In genomic region chr17:45277216-45277849, GRCh38 we compare ENCODE assay signal across 1 cellular context.
TF ChIP-seq lines count a peak whose summit lies in the region.

No MANE protein-coding gene starts in this region.

TF ChIP-seq in K562, 482 proteins besides CTCF, POLR2A, EP300 and RAD21 (continues in another document):
- TF ChIP-seq LCOR (CRISPR knock-in tag; IDR thresholded peaks at IDR 0.05) (peak; percentile 67; the same call in 1 of the 2 replicates), CEBPG (CRISPR knock-in tag; IDR thresholded peaks at IDR 0.05) (no peak), CEBPG (tag; conservative IDR thresholded peaks at IDR 0.05 in 1 of 2, IDR thresholded peaks at IDR 0.05 in 1 of 2) (no peak), ESRRA (IDR thresholded peaks at IDR 0.05; ENCODE audit: borderline replicate concordance, low read depth) (peak; percentile 24; the same call in 1 of the 2 replicates), SLC30A9 (CRISPR knock-in tag; IDR thresholded peaks at IDR 0.05) (no peak), RB1 (IDR thresholded peaks at IDR 0.05; ENCODE audit: low read depth) (peak; percentile 89), BRD4 (IDR thresholded peaks at IDR 0.05) (no peak), RBM22 (IDR thresholded peaks at IDR 0.05; ENCODE audit: low read depth, low read length, poor library complexity, severe bottlenecking) (no peak), GATAD2A (IDR thresholded peaks at IDR 0.05) (peak; percentile 82), ZMIZ1 (IDR thresholded peaks at IDR 0.05; ENCODE audit: low read depth in 2 of 2, low read length in 2 of 2) (no peak), TBL1XR1 (IDR thresholded peaks at IDR 0.05; ENCODE audit: low read length in 2 of 2) (peak in 1 of 2 experiments; percentile 46; a peak in 2 of 4 replicates), RAD51 (IDR thresholded peaks at IDR 0.05; ENCODE audit: borderline replicate concordance, low read depth) (0 out of 2 replicates have a peak, but pooled peaks have one; percentile 20), FOXM1 (IDR thresholded peaks at IDR 0.05; ENCODE audit: low read depth) (no peak; the same call in 1 of the 2 replicates), FOXM1 (CRISPR knock-in tag; IDR thresholded peaks at IDR 0.05; ENCODE audit: low read depth) (no peak), MECOM (CRISPR knock-in tag; IDR thresholded peaks at IDR 0.05) (0 out of 2 replicates have a peak, but pooled peaks have one; percentile 15), STAG1 (CRISPR knock-in tag; IDR thresholded peaks at IDR 0.05; ENCODE audit: borderline replicate concordance) (peak; percentile 81; the same call in 1 of the 2 replicates), HMBOX1 (IDR thresholded peaks at IDR 0.05) (peak; percentile 89), MXD1 (CRISPR knock-in tag; IDR thresholded peaks at IDR 0.05; ENCODE audit: borderline replicate concordance, poor library complexity, severe bottlenecking) (no peak), JUND (IDR thresholded peaks at IDR 0.05; ENCODE audit: borderline replicate concordance, low read depth, low read length) (peak; percentile 62), JUND (tag; IDR thresholded peaks at IDR 0.05; ENCODE audit: borderline replicate concordance, low read depth, low read length) (no peak; the same call in 2 of the 3 replicates), NR2C2 (CRISPR knock-in tag; IDR thresholded peaks at IDR 0.05) (no peak), NR2C2 (tag; IDR thresholded peaks at IDR 0.05) (peak; percentile 87), JUN (IDR thresholded peaks at IDR 0.05; ENCODE audit: borderline replicate concordance, low read depth, low read length) (0 out of 2 replicates have a peak, but pooled peaks have one; percentile 10), JUN (CRISPR knock-in tag; IDR thresholded peaks at IDR 0.05; ENCODE audit: borderline replicate concordance) (no peak), SETDB1 (IDR thresholded peaks at IDR 0.05; ENCODE audit: low read length) (no peak), ARID3A (IDR thresholded peaks at IDR 0.05; ENCODE audit: borderline replicate concordance, low read depth, low read length) (no peak), NONO (IDR thresholded peaks at IDR 0.05; ENCODE audit: low read depth in 2 of 2, low read length in 1 of 2) (no peak), GATAD2B (IDR thresholded peaks at IDR 0.05; ENCODE audit: borderline replicate concordance) (peak; percentile 63), SPI1 (IDR thresholded peaks at IDR 0.05; ENCODE audit: borderline replicate concordance, low read depth, low read length) (no peak), CTBP1 (IDR thresholded peaks at IDR 0.05; ENCODE audit: borderline replicate concordance) (peak; percentile 54; the same call in 1 of the 2 replicates), TGIF2 (CRISPR knock-in tag; IDR thresholded peaks at IDR 0.05) (no peak), ZBTB34 (CRISPR knock-in tag; IDR thresholded peaks at IDR 0.05) (no peak), MNT (conservative IDR thresholded peaks at IDR 0.05) (0 out of 4 replicates have a peak, but pooled peaks of 1 of the 2 experiments have one; percentile 43), TCF7 (IDR thresholded peaks at IDR 0.05; ENCODE audit: borderline replicate concordance) (peak; percentile 54; the same call in 1 of the 2 replicates), SMARCE1 (IDR thresholded peaks at IDR 0.05) (peak; percentile 70), RBM17 (IDR thresholded peaks at IDR 0.05; ENCODE audit: borderline replicate concordance, low read depth, low read length) (no peak), THRAP3 (IDR thresholded peaks at IDR 0.05; ENCODE audit: borderline replicate concordance) (no peak), FOXA1 (IDR thresholded peaks at IDR 0.05; ENCODE audit: borderline replicate concordance) (no peak), VEZF1 (CRISPR knock-in tag; IDR thresholded peaks at IDR 0.05) (peak; percentile 59; the same call in 1 of the 2 replicates), TOE1 (IDR thresholded peaks at IDR 0.05; ENCODE audit: borderline replicate concordance) (no peak; the same call in 1 of the 2 replicates), TOE1 (CRISPR knock-in tag; IDR thresholded peaks at IDR 0.05; ENCODE audit: borderline replicate concordance, low read depth) (no peak), BCL6 (CRISPR knock-in tag; IDR thresholded peaks at IDR 0.05) (no peak), ZNF445 (CRISPR knock-in tag; IDR thresholded peaks at IDR 0.05; ENCODE audit: low read depth) (no peak), MAFF (IDR thresholded peaks at IDR 0.05; ENCODE audit: low read length) (peak; percentile 99), STAT5A (IDR thresholded peaks at IDR 0.05; ENCODE audit: borderline replicate concordance, low read length) (no peak), ZNF277 (CRISPR knock-in tag; IDR thresholded peaks at IDR 0.05; ENCODE audit: borderline replicate concordance) (no peak), IRF1 (CRISPR knock-in tag; IDR thresholded peaks at IDR 0.05; ENCODE audit: borderline replicate concordance) (no peak), SMC3 (conservative IDR thresholded peaks at IDR 0.05; ENCODE audit: insufficient read depth, low read depth, low read length) (peak; percentile 95)
